Comparison of ENCODE assay signal across 5 cellular contexts in the genomic region with DNA sequence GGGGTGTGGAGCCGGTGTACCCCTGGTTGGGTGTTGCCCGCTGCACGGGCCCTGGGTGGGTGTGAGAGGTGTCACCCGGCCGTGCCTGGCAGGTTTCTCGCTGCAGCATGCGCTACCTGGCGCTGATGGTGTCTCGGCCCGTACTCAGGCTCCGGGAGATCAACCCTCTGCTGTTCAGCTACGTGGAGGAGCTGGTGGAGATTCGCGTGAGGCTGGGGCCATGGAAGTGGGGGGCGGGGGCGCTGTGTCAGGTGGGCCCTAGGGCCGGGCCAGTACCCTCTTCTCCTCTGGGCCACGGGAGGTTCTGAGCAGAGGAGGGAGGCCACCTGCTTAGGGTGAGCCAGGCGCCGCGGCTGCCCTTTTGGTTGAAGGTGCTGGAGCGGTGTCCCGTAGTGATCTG.
"Had no signal": no experiment of that assay in that cellular context is flagged by ENCODE, and none has a peak within 500 bp of the region (broad histone marks: within the 10 kb centered on the region; RNA-seq: fewer than 3 reads in every experiment).

No MANE protein-coding gene starts in this region.

- H2AFZ ChIP-seq: GM23248 had no signal

- H3K4me3 ChIP-seq: GM23248 had no signal

- H3K27ac Mint-ChIP-seq: IgD-negative memory B cell had no signal

- DNase-seq: GM23248, GOT3, H9, HCEC 1CT had no signal

- H3K27ac ChIP-seq: GM23248 had no signal

- H3K9me3 Mint-ChIP-seq: H9, IgD-negative memory B cell had no signal

- H3K4me3 Mint-ChIP-seq: H9, IgD-negative memory B cell had no signal

- H3K27me3 Mint-ChIP-seq: IgD-negative memory B cell had no signal
